In the genomic region with DNA sequence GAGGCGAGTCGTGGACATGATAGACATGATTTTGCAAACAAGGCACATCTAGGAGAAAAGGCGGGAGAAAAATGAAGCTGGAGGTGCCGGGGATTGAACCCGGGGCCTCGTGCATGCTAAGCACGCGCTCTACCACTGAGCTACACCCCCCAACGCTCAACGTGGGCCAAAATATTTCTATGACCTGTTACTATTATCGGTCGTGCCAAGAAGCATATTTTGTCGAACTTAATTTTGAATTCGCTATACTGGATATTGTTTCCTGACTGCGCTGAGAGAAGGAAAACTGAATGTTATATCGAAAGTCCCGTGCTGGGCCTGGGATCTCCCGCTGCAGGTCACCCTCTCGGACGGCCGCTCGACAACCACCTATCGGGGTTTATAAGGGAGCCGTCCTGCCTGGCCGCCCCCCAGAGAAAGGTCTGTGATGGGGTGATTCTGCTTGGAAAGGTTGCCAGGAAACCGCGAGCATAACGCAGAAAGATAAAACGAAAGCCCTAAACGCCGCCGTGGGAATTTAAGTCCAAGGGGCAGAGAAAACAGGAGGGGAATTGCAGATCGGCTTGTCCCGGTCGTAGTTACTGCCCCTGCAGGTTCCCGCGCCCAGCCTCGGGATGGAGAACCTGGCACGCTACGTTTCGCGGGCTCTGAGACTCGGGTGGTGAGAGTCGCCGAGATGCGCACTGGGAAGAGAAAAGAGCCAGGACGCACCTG, we compare ENCODE assay signal across 8 cellular contexts.
DNase-seq lines count a peak whose midpoint lies in the region; ATAC-seq and TF ChIP-seq lines count a peak whose summit lies in the region.

No MANE protein-coding gene starts in this region.

- H3K4me1 ChIP-seq in RWPE2 (ENCODE audit: insufficient read depth, poor library complexity, severe bottlenecking): peaks cover 7% of the 10 kb centered on the region

- peak; percentile 54 for ATAC-seq in RWPE2 (ENCODE audit: low read depth)
- peak; percentile 66 for ATAC-seq in stimulated activated naive CD8-positive, alpha-beta T cell treated with anti-CD3 and anti-CD28 coated beads, Interleukin-15, Interleukin-2, amounts not matched to agents 100 U/mL and 50 U/mL, for 24 hours
- no peak for ATAC-seq in HG03045 (IDR thresholded peaks at IDR 0.05; ENCODE audit: unreplicated experiment)

- H3K27me3 Mint-ChIP-seq in neural crest cell (ENCODE audit: low read depth): peaks cover 33% of the 10 kb centered on the region

- peak overlapping the region; percentile 63 for H3K27ac Mint-ChIP-seq in neural crest cell (ENCODE audit: unreplicated experiment)

- H3K27ac ChIP-seq in RWPE2 (ENCODE audit: poor library complexity, severe bottlenecking): peak overlapping the region; percentile 69

- in situ Hi-C loops in GM13977 (cut with MboI; ENCODE audit: low pct_unique_long_range_greater_than_20kb, low sequenced_read_pairs, unreplicated experiment): no loop called here

- no peak for TF ChIP-seq CTCF in GM13977 (IDR thresholded peaks at IDR 0.05; ENCODE audit: extremely low read depth, insufficient read depth, missing control alignments)
- no peak for TF ChIP-seq CTCF in RWPE2 (IDR thresholded peaks at IDR 0.05; ENCODE audit: poor library complexity, severe bottlenecking)
- TF ChIP-seq CTCF in foreskin fibroblast (IDR thresholded peaks at IDR 0.05; ENCODE audit: low read depth, low read length): peak; percentile 16
- no peak for TF ChIP-seq CTCF in neural crest cell (conservative IDR thresholded peaks at IDR 0.05)

- peaks cover 29% of the 10 kb centered on the region for H3K4me1 Mint-ChIP-seq in neural crest cell

- peak; percentile 70 for DNase-seq in GM13977 (ENCODE audit: low spot score)
- peak; percentile 81 for DNase-seq in LHCN-M2 (ENCODE audit: low read depth)
- DNase-seq in RWPE2 (ENCODE audit: low spot score): peak; percentile 86
- DNase-seq in activated effector memory CD4-positive, alpha-beta T cell treated with anti-CD3 and anti-CD28 coated beads, Interleukin-2, amount 50 U/mL, for 16 hours: peak; percentile 90
- DNase-seq in foreskin fibroblast: peak; percentile 64 to 87
- DNase-seq in neural crest cell (ENCODE audit: low read depth, low spot score): peak; percentile 85
- DNase-seq in stimulated activated naive CD8-positive, alpha-beta T cell treated with anti-CD3 and anti-CD28 coated beads, Interleukin-15, Interleukin-2, amounts not matched to agents 100 U/mL and 50 U/mL, for 24 hours: peak; percentile 81

- H3K9me3 Mint-ChIP-seq in neural crest cell: peaks cover 7% of the 10 kb centered on the region

- H3K9me3 ChIP-seq in RWPE2 (ENCODE audit: severe bottlenecking): no peaks in the 10 kb centered on the region

- H3K4me3 ChIP-seq in RWPE2 (ENCODE audit: severe bottlenecking) (peak overlapping the region; percentile 78), foreskin fibroblast (ENCODE audit: low read depth in 1 of 2, low read length in 2 of 2) (peak overlapping the region; percentile 72 to 83)

- H3K36me3 ChIP-seq in RWPE2 (ENCODE audit: low read depth): no peaks in the 10 kb centered on the region

- no peaks in the 10 kb centered on the region for H3K27me3 ChIP-seq in RWPE2 (ENCODE audit: insufficient read depth, poor library complexity, severe bottlenecking)

- H3K36me3 Mint-ChIP-seq in neural crest cell (ENCODE audit: low read depth): peaks cover 15% of the 10 kb centered on the region

- H3K4me3 Mint-ChIP-seq in neural crest cell: peak overlapping the region; percentile 96
